1 cellular context compared by ENCODE assay signal in genomic region chr10:78927257-78927995, GRCh38.
TF ChIP-seq lines count a peak whose summit lies in the region.

No MANE protein-coding gene starts in this region.

TF ChIP-seq in HCT116, 20 proteins besides CTCF, POLR2A, EP300 and RAD21 (continued from another document):
- no peak for TF ChIP-seq REST (IDR thresholded peaks at IDR 0.05; ENCODE audit: low read depth)
- TF ChIP-seq ATF3 (IDR thresholded peaks at IDR 0.05): no peak
- no peak for TF ChIP-seq ZNF274 (IDR thresholded peaks at IDR 0.05; ENCODE audit: low read depth, low read length)
- TF ChIP-seq ELF1 (IDR thresholded peaks at IDR 0.05; ENCODE audit: borderline replicate concordance, low read depth): no peak
- TF ChIP-seq TCF7L2 (IDR thresholded peaks at IDR 0.05; ENCODE audit: borderline replicate concordance, extremely low read depth, insufficient read depth, insufficient read length): peak; percentile 42
- peak; percentile 51 for TF ChIP-seq FOSL1 (IDR thresholded peaks at IDR 0.05; ENCODE audit: low read depth)
- no peak for TF ChIP-seq ZBTB33 (IDR thresholded peaks at IDR 0.05; ENCODE audit: extremely low read depth, insufficient replicate concordance, low read length)
- TF ChIP-seq MAX (IDR thresholded peaks at IDR 0.05): peak; percentile 46; the same call in 1 of the 2 replicates
- TF ChIP-seq POLR2AphosphoS5 (IDR thresholded peaks at IDR 0.05; ENCODE audit: low read depth, low read length): peak; percentile 51
- no peak for TF ChIP-seq EZH2phosphoT487 (IDR thresholded peaks at IDR 0.05; ENCODE audit: borderline replicate concordance)
- peak; percentile 55; the same call in 1 of the 2 replicates for TF ChIP-seq JUND (IDR thresholded peaks at IDR 0.05)
- TF ChIP-seq SRF (IDR thresholded peaks at IDR 0.05; ENCODE audit: low read depth): no peak
